In the genomic region with DNA sequence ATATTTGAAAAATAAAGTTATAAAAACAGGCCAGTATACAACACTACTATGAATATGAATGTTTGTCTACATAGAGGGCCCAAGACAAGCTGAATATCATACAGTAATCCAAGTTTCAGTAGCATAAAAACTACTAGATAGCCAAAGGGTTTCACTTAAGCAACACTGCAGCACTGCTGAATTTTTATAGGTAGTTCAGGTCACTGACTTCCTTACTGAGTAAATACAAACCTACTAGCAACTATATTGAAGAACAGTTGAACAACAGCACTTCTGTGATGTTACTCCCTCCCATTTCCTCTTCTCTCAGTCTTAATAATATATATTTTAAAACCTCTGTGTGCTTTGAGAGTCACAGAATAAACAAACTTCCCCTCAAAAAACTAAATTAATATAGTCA, we compare ENCODE assay signal across 10 cellular contexts. TPM values are rescaled to one million over a fixed set of nuclear protein-coding genes. Genes with fewer than 3 reads are reported as not detected.
A peak's percentile ranks its signal among the peaks of the same experiment; 100 is the strongest.
DNase-seq lines count a peak whose midpoint lies in the region; ATAC-seq and TF ChIP-seq lines count a peak whose summit lies in the region.
"Had no signal": no experiment of that assay in that cellular context is flagged by ENCODE, and none has a peak within 500 bp of the region (broad histone marks: within the 10 kb centered on the region; RNA-seq: fewer than 3 reads in every experiment).

No MANE protein-coding gene starts in this region.

- no peak for TF ChIP-seq POLR2A in thyroid gland (IDR thresholded peaks at IDR 0.05)

- peaks cover 20% of the 10 kb centered on the region for H3K36me3 Mint-ChIP-seq in activated CD4-positive, alpha-beta memory T cell treated with anti-CD3 and anti-CD28 coated beads for 36 hours

- no peak for TF ChIP-seq CTCF in thyroid gland (IDR thresholded peaks at IDR 0.05)

- no peaks in the 10 kb centered on the region for H3K9me3 ChIP-seq in thyroid gland

- CTCF ChIA-PET in activated CD4-positive, alpha-beta memory T cell treated with anti-CD3 and anti-CD28 coated beads for 36 hours (lab: Charles Lee), result interaction anchor here (1.5 to 3.2 kb wide), 2 partner anchors 7 to 190 kb away, joined by 3 to 24 read pairs; no protein-coding TSS in a partner anchor

- peak overlapping the region; percentile 19 to 60 (median 37) for H3K27ac ChIP-seq in thyroid gland

- no peaks in the 10 kb centered on the region for H3K9me3 Mint-ChIP-seq in activated CD4-positive, alpha-beta memory T cell treated with anti-CD3 and anti-CD28 coated beads for 36 hours

- peaks cover 17% of the 10 kb centered on the region for H3K4me1 Mint-ChIP-seq in activated CD4-positive, alpha-beta memory T cell treated with anti-CD3 and anti-CD28 coated beads for 36 hours (ENCODE audit: low read depth)

- H3K36me3 ChIP-seq in thyroid gland, result peaks cover 0 to 4% of the 10 kb centered on the region in 2 donors

- H3K4me3 ChIP-seq in thyroid gland (replicated peaks in 1 of 3), result no peak overlapping the region

- H3K27me3 Mint-ChIP-seq in activated CD4-positive, alpha-beta memory T cell treated with anti-CD3 and anti-CD28 coated beads for 36 hours, result no peaks in the 10 kb centered on the region

- no peak for DNase-seq in activated CD4-positive, alpha-beta memory T cell treated with anti-CD3 and anti-CD28 coated beads for 36 hours
- no peak for DNase-seq in thyroid gland
- DNase-seq in NCI-H2196 (lab: John Stamatoyannopoulos, UW; ENCODE audit: unreplicated experiment), result no peak
- DNase-seq in activated effector memory CD4-positive, alpha-beta T cell treated with Interleukin-2 at 50 U/mL for 16 hours, result no peak
- DNase-seq in left cardiac atrium, result no peak
- DNase-seq: activated T-cell treated with anti-CD3 and anti-CD28 coated beads, Interleukin-2, amount 50 U/mL, for 48 hours; GF-D8; NCI-H2029 had no signal

- no peak overlapping the region for H3K4me3 Mint-ChIP-seq in activated CD4-positive, alpha-beta memory T cell treated with anti-CD3 and anti-CD28 coated beads for 36 hours

- POLR2A ChIA-PET in activated CD4-positive, alpha-beta memory T cell treated with anti-CD3 and anti-CD28 coated beads for 36 hours (lab: Charles Lee), result no interaction called here

- ATAC-seq in GM19467 (IDR thresholded peaks at IDR 0.05; ENCODE audit: unreplicated experiment) (peak; percentile 49), HG03095 (IDR thresholded peaks at IDR 0.05; ENCODE audit: unreplicated experiment) (peak; percentile 58), left cardiac atrium (no peak)

- H3K4me1 ChIP-seq in thyroid gland, result peaks cover 12 to 44% of the 10 kb centered on the region in 2 donors

- peak overlapping the region; percentile 7 for H3K27ac Mint-ChIP-seq in activated CD4-positive, alpha-beta memory T cell treated with anti-CD3 and anti-CD28 coated beads for 36 hours

- H3K27me3 ChIP-seq in thyroid gland, result no peaks in the 10 kb centered on the region

- intact Hi-C loops in activated CD4-positive, alpha-beta memory T cell treated with anti-CD3 and anti-CD28 coated beads for 36 hours (cut with micrococcal nuclease), result no loop called here
- intact Hi-C loops in thyroid gland (cut with DNase I) (no loop called here), left cardiac atrium (cut with DNase I) (no loop called here)

RNA-seq across cellular contexts. Expression of a gene that starts 42.7 kb away (rescaled TPM):
- total RNA-seq in activated CD4-positive, alpha-beta memory T cell treated with anti-CD3 and anti-CD28 coated beads for 36 hours, result 10 to 100 TPM; 38.9 to 40.1 TPM
- total RNA-seq in thyroid gland (10 to 100 TPM; 31.4 to 51.7 (median 39.7) TPM), left cardiac atrium (10 to 100 TPM; 16.7 to 17.7 TPM)

Comparison
In these comparisons a context has a peak if more than half of its experiments do, and no peak if none do; other contexts are left out.
1. ATAC-seq: peak in GM19467 (single experiment) and HG03095 (single experiment); none in left cardiac atrium (0 of 2).